ENCODE assay signal across 23 cellular contexts in the genomic region with DNA sequence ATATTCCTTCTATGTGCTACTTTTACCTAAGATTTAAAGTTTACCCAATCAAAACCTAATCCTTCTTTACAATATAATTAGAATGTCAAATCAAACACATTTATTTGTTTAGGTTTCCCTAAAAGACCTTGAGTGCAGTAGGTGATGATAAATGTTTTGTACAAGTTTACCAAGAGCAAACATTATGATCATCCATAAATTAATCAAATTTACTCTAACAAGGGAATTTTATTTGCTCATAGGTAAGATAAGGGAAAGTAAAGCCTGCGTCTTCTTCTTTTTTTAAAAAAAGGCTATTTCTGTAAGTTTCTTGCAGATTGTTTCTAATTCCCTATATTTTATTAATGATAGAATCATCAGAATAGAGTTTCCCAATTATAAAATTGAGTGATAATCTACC.
DNase-seq lines count a peak whose midpoint lies in the region; ATAC-seq and TF ChIP-seq lines count a peak whose summit lies in the region.
"Had no signal": no experiment of that assay in that cellular context is flagged by ENCODE, and none has a peak within 500 bp of the region (broad histone marks: within the 10 kb centered on the region; RNA-seq: fewer than 3 reads in every experiment).

No MANE protein-coding gene starts in this region.

- no peaks in the 10 kb centered on the region for H3K36me3 ChIP-seq in endocrine pancreas (ENCODE audit: control insufficient read depth, insufficient read depth, low read length)
- H3K36me3 ChIP-seq: BE2C, BLaER1 had no signal

- no peaks in the 10 kb centered on the region for H3K9me3 ChIP-seq in endocrine pancreas (ENCODE audit: control insufficient read depth, low read length)
- H3K9me3 ChIP-seq: BE2C, BLaER1 had no signal

- DNase-seq in LNCaP clone FGC (ENCODE audit: low read depth) (peak; percentile 42), NCI-H146 (lab: John Stamatoyannopoulos, UW) (peak; percentile 13), NCI-H69 (lab: John Stamatoyannopoulos, UW) (peak; percentile 12), LoVo (ENCODE audit: low spot score) (no peak), NCI-H2081 treated with DMSO at 0.1 percent for 48 hours (lab: John Stamatoyannopoulos, UW) (no peak)
- DNase-seq: 8988T; ACHN; BE2C; C1 segment of cervical spinal cord; CD4-positive, alpha-beta memory T cell; CD4-positive, CD25-positive, alpha-beta regulatory T cell; CD8-positive, alpha-beta memory T cell; COR-L47; DMS 273 treated with DMSO at 0.1 percent for 48 hours; DMS153; DMS53; DMS79; DND-41; EL; GDM1 had no signal

- no peak for TF ChIP-seq CTCF in LNCaP clone FGC (IDR thresholded peaks at IDR 0.05; ENCODE audit: control insufficient read depth, extremely low read depth, insufficient read depth)

- no peak for ATAC-seq in GM21526 (IDR thresholded peaks at IDR 0.05; ENCODE audit: low FRiP score, unreplicated experiment)

- no peak overlapping the region for H3K9ac ChIP-seq in endocrine pancreas (ENCODE audit: control insufficient read depth, insufficient read depth, low read length)
- H3K9ac ChIP-seq: BLaER1 had no signal

- no peaks in the 10 kb centered on the region for H3K4me1 ChIP-seq in endocrine pancreas (ENCODE audit: control insufficient read depth, insufficient read depth, low read length)
- H3K4me1 ChIP-seq: BE2C, BLaER1 had no signal

- H3K27me3 ChIP-seq in endocrine pancreas (ENCODE audit: control insufficient read depth, insufficient read depth, low read length), result no peaks in the 10 kb centered on the region
- H3K27me3 ChIP-seq: BE2C, BLaER1 had no signal

- H3K4me3 ChIP-seq in LNCaP clone FGC (ENCODE audit: low read depth, low read length) (no peak overlapping the region), endocrine pancreas (ENCODE audit: control insufficient read depth, insufficient read depth, low read length) (peak overlapping the region; percentile 67)
- H3K4me3 ChIP-seq: BLaER1 had no signal

Comparison
In these comparisons a context has a peak if more than half of its experiments do, and no peak if none do; other contexts are left out.
1. DNase-seq: peak in LNCaP clone FGC (single experiment), NCI-H146 (single experiment) and NCI-H69 (single experiment); none in LoVo (single experiment) and NCI-H2081 treated with DMSO at 0.1 percent for 48 hours (single experiment).